ENCODE assay signal across 8 cellular contexts in genomic region chr4:2241410-2242353, GRCh38. TPM values are rescaled to one million over a fixed set of nuclear protein-coding genes. Genes with fewer than 3 reads are reported as not detected.
DNase-seq lines count a peak whose midpoint lies in the region; ATAC-seq, FAIRE-seq and TF ChIP-seq lines count a peak whose summit lies in the region.

Gene HAUS3 (minus strand): TSS chr4:2242121. CDS start chr4:2240946, 1,175 bp downstream.
Gene POLN (minus strand): TSS chr4:2242121. CDS start chr4:2229231, 12,890 bp downstream.

- peaks cover 3% of the 10 kb centered on the region for H3K4me1 ChIP-seq in endodermal cell (ENCODE audit: control insufficient read depth, insufficient read depth, low read length)

- WGBS in endodermal cell (ENCODE audit: insufficient coverage in 1 of 2, insufficient read length in 1 of 2), 2 experiments = 0% methylated on average over 35 to 87 of the region's 88 CpGs

- H3K36me3 Mint-ChIP-seq in endodermal cell (ENCODE audit: low read depth) = peaks cover 9% of the 10 kb centered on the region

- peaks cover 26% of the 10 kb centered on the region for H3K36me3 ChIP-seq in endodermal cell (ENCODE audit: control insufficient read depth, insufficient read depth, low read length)

- peaks cover 19% of the 10 kb centered on the region for H3K9me3 Mint-ChIP-seq in endodermal cell

- H3K4me3 Mint-ChIP-seq in endodermal cell = peak within 1 kb of the TSS; percentile 86

- H3K4me3 ChIP-seq in endodermal cell (ENCODE audit: low read length) = peak within 1 kb of the TSS; percentile 97

- peak; percentile 99 for FAIRE-seq in HTR-8/SVneo (lab: Jason Lieb, UNC)

- DNase-seq in COR-L47 (lab: John Stamatoyannopoulos, UW) = peak; percentile 96
- DNase-seq in HTR-8/SVneo (ENCODE audit: insufficient read length, low spot score) = peak; percentile 97
- DNase-seq in NOMO-1 treated with DMSO at 0.1 percent for 48 hours (lab: John Stamatoyannopoulos, UW; ENCODE audit: unreplicated experiment) = peak; percentile 95
- peak; percentile 97 for DNase-seq in activated CD8-positive, alpha-beta memory T cell treated with anti-CD3 and anti-CD28 coated beads, Interleukin-2, amount 50 U/mL, for 1 hour (ENCODE audit: extremely low read depth)
- peak; percentile 99 for DNase-seq in endodermal cell
- DNase-seq in midbrain (lab: John Stamatoyannopoulos, UW) = peak; percentile 98
- peak; percentile 98 for DNase-seq in stimulated activated CD8-positive, alpha-beta memory T cell treated with anti-CD3 and anti-CD28 coated beads, Interleukin-15, amount 100 ng/mL, for 48 hours (ENCODE audit: low read depth in 2 of 2)

- peaks cover 30% of the 10 kb centered on the region for H3K4me1 Mint-ChIP-seq in endodermal cell

- peak; percentile 30 for TF ChIP-seq CTCF in endodermal cell (conservative IDR thresholded peaks at IDR 0.05)

- peaks cover 18% of the 10 kb centered on the region for H3K9me3 ChIP-seq in endodermal cell (ENCODE audit: control insufficient read depth, low read length)

- H3K27ac ChIP-seq in endodermal cell (ENCODE audit: low read depth, low read length) = no peak within 1 kb of the TSS

- peak; percentile 76 for ATAC-seq in GM21367 (IDR thresholded peaks at IDR 0.05; ENCODE audit: unreplicated experiment)

- H3K27ac Mint-ChIP-seq in endodermal cell = peak within 1 kb of the TSS; percentile 85

- H3K9ac ChIP-seq in endodermal cell (ENCODE audit: extremely low read depth, low read length, poor library complexity, severe bottlenecking) = peak within 1 kb of the TSS; percentile 71

- H3K27me3 ChIP-seq in endodermal cell (ENCODE audit: control insufficient read depth, insufficient read depth, low read length, poor library complexity, severe bottlenecking) = no peaks in the 10 kb centered on the region

- no peaks in the 10 kb centered on the region for H3K27me3 Mint-ChIP-seq in endodermal cell (ENCODE audit: insufficient read depth)

RNA-seq across cellular contexts. Expression of gene HAUS3, which starts in this region (rescaled TPM):
- 10 to 100 TPM; 17.0 to 22.6 TPM for total RNA-seq in endodermal cell
- polyA plus RNA-seq in endodermal cell (2013, experiment 1 of 2) = 17.3 TPM
- 17.0 TPM for polyA plus RNA-seq in endodermal cell (2013, experiment 2 of 2)

RNA-seq across cellular contexts. Expression of gene POLN, which starts in this region (rescaled TPM):
- total RNA-seq in endodermal cell = 1 to 10 TPM; 2.8 to 2.9 TPM
- polyA plus RNA-seq in endodermal cell (2013, experiment 1 of 2) = 1.0 TPM
- 0.70 TPM for polyA plus RNA-seq in endodermal cell (2013, experiment 2 of 2)
